Comparison of ENCODE assay signal across 9 cellular contexts in genomic region chr14:36747411-36748184, GRCh38.
DNase-seq lines count a peak whose midpoint lies in the region; ATAC-seq and TF ChIP-seq lines count a peak whose summit lies in the region.
"Had no signal": no experiment of that assay in that cellular context is flagged by ENCODE, and none has a peak within 500 bp of the region (broad histone marks: within the 10 kb centered on the region; RNA-seq: fewer than 3 reads in every experiment).

No MANE protein-coding gene starts in this region.

- ATAC-seq in esophagus mucosa (peak; percentile 22), upper lobe of right lung (peak; percentile 39), HG02852 (IDR thresholded peaks at IDR 0.05; ENCODE audit: unreplicated experiment) (no peak), GM18505 (IDR thresholded peaks at IDR 0.05; ENCODE audit: unreplicated experiment) (no peak)

- H3K36me3 Mint-ChIP-seq in MCF 10A (ENCODE audit: insufficient read depth, unreplicated experiment) = no peaks in the 10 kb centered on the region

- H3K9me3 ChIP-seq in breast epithelium (peaks cover 0 to 4% of the 10 kb centered on the region in 2 donors), upper lobe of right lung (no peaks in the 10 kb centered on the region)

- H3K4me1 ChIP-seq in breast epithelium = no peaks in the 10 kb centered on the region
- H3K4me1 ChIP-seq in upper lobe of right lung = no peaks in the 10 kb centered on the region

- DNase-seq in MCF 10A (ENCODE audit: unreplicated experiment) (peak; percentile 43), breast epithelium (ENCODE audit: low spot score in 2 of 2) (no peak), NCI-H460 (ENCODE audit: extremely low read depth, low read depth) (peak; percentile 89), upper lobe of right lung (no peak), NCI-H1930 (lab: John Stamatoyannopoulos, UW) (no peak)

- H3K4me3 ChIP-seq in breast epithelium = no peak overlapping the region
- no peak overlapping the region for H3K4me3 ChIP-seq in upper lobe of right lung
- H3K4me3 ChIP-seq: SK-N-MC had no signal

- BruUV-seq in MCF 10A (replicated peaks; lab: Mats Ljungman, UMichigan) = no TSS peak

- no peaks in the 10 kb centered on the region for H3K4me1 Mint-ChIP-seq in MCF 10A (ENCODE audit: insufficient read depth, unreplicated experiment)

- intact Hi-C loops in MCF 10A (cut with micrococcal nuclease) = loop anchor here (1.0 to 5.0 kb wide), 3 partner anchors 85 to 195 kb away; partner anchors contain the start of gene PAX9
- intact Hi-C loops in breast epithelium (cut with DNase I; ENCODE audit: low total_unique reads) = no loop called here
- intact Hi-C loops in upper lobe of right lung (cut with DNase I) = no loop called here

- CTCF ChIA-PET in MCF 10A (lab: Yijun Ruan, JAX) = interaction anchor here (0.5 to 2.8 kb wide), 38 partner anchors 9 to 1036 kb away, joined by 3 to 19 read pairs (median 4); no protein-coding TSS in a partner anchor

- H3K27me3 ChIP-seq in breast epithelium (no peaks in the 10 kb centered on the region), upper lobe of right lung (no peaks in the 10 kb centered on the region)

- TF ChIP-seq CTCF in MCF 10A (IDR thresholded peaks at IDR 0.05; ENCODE audit: unreplicated experiment) = peak; percentile 51
- peak in 1 of 3 donors; percentile 28 for TF ChIP-seq CTCF in breast epithelium (IDR thresholded peaks at IDR 0.05)
- TF ChIP-seq CTCF in upper lobe of right lung (IDR thresholded peaks at IDR 0.05) = peak; percentile 42

- TF ChIP-seq POLR2A in breast epithelium (IDR thresholded peaks at IDR 0.05) (no peak), GM18505 (IDR thresholded peaks at IDR 0.05; ENCODE audit: borderline replicate concordance, extremely low read depth, insufficient read depth, insufficient read length) (no peak)

- no peak overlapping the region for H3K4me3 Mint-ChIP-seq in MCF 10A (ENCODE audit: unreplicated experiment)

- H3K9me3 Mint-ChIP-seq in MCF 10A (ENCODE audit: unreplicated experiment) = peaks cover 14% of the 10 kb centered on the region

- H3K27ac Mint-ChIP-seq in MCF 10A (ENCODE audit: low read depth, unreplicated experiment) = no peak overlapping the region

- H3K36me3 ChIP-seq in breast epithelium (no peaks in the 10 kb centered on the region), upper lobe of right lung (no peaks in the 10 kb centered on the region)

- POLR2A ChIA-PET in MCF 10A (lab: Yijun Ruan, JAX) = interaction anchor here (0.8 to 1.0 kb wide), 2 partner anchors 10 to 85 kb away, joined by 3 read pairs; no protein-coding TSS in a partner anchor

- H3K27me3 Mint-ChIP-seq in MCF 10A (ENCODE audit: insufficient read depth, unreplicated experiment) = no peaks in the 10 kb centered on the region

- H3K27ac ChIP-seq in breast epithelium = no peak overlapping the region
- no peak overlapping the region for H3K27ac ChIP-seq in upper lobe of right lung
- H3K27ac ChIP-seq: SK-N-MC had no signal

Comparison
In these comparisons a context has a peak if more than half of its experiments do, and no peak if none do; other contexts are left out.
1. DNase-seq: peak in MCF 10A (single experiment) and NCI-H460 (single experiment); none in breast epithelium (0 of 2), upper lobe of right lung (single experiment) and NCI-H1930 (0 of 2).
2. ATAC-seq: peak in esophagus mucosa (single experiment) and upper lobe of right lung (single experiment); none in HG02852 (single experiment) and GM18505 (single experiment).